21 cellular contexts compared by ENCODE assay signal in genomic region chr3:108538083-108538482, GRCh38. TPM values are rescaled to one million over a fixed set of nuclear protein-coding genes. Genes with fewer than 3 reads are reported as not detected.
DNase-seq lines count a peak whose midpoint lies in the region; ATAC-seq, FAIRE-seq and TF ChIP-seq lines count a peak whose summit lies in the region.
"Had no signal": no experiment of that assay in that cellular context is flagged by ENCODE, and none has a peak within 500 bp of the region (broad histone marks: within the 10 kb centered on the region; RNA-seq: fewer than 3 reads in every experiment).

No MANE protein-coding gene starts in this region.

- intact Hi-C loops in K562 (cut with micrococcal nuclease) (no loop called here), endothelial cell of umbilical vein (cut with micrococcal nuclease) (no loop called here), thyroid gland (cut with DNase I) (no loop called here)

- TF ChIP-seq POLR2A in A549 (IDR thresholded peaks at IDR 0.05; ENCODE audit: low read length) = no peak
- 0 out of 2 replicates have a peak, but pooled peaks have one; percentile 5 for TF ChIP-seq POLR2A in K562 (conservative IDR thresholded peaks at IDR 0.05)
- no peak for TF ChIP-seq POLR2A in endothelial cell of umbilical vein (IDR thresholded peaks at IDR 0.05; ENCODE audit: low read depth, low read length)
- TF ChIP-seq POLR2A in thyroid gland (IDR thresholded peaks at IDR 0.05) = no peak

- H3K4me1 Mint-ChIP-seq in naive thymus-derived CD8-positive, alpha-beta T cell = no peaks in the 10 kb centered on the region
- H3K4me1 Mint-ChIP-seq: CD4-positive, alpha-beta memory T cell had no signal

- H2AFZ ChIP-seq in Loucy (ENCODE audit: low read length) (no peak overlapping the region), K562 (ENCODE audit: low read depth, low read length) (no peak overlapping the region), endothelial cell of umbilical vein (ENCODE audit: low read depth, low read length) (no peak overlapping the region)
- H2AFZ ChIP-seq: GM23338 had no signal

- H3K9me2 ChIP-seq in Loucy (replicated peaks; ENCODE audit: low read depth, low read length) = no peaks in the 10 kb centered on the region

- BruUV-seq in K562 (replicated peaks; lab: Mats Ljungman, UMichigan) = TSS peak; percentile 13
- BruUV-seq in endothelial cell of umbilical vein (replicated peaks; lab: Mats Ljungman, UMichigan) = no TSS peak

- no peak for TF ChIP-seq EP300 in A549 (IDR thresholded peaks at IDR 0.05)
- no peak for TF ChIP-seq EP300 in K562 (IDR thresholded peaks at IDR 0.05; ENCODE audit: low read length)

- H3K9me3 Mint-ChIP-seq in naive thymus-derived CD8-positive, alpha-beta T cell = no peaks in the 10 kb centered on the region
- H3K9me3 Mint-ChIP-seq: GM23338, H9 had no signal

- no peak overlapping the region for H3K4me3 ChIP-seq in A549
- H3K4me3 ChIP-seq in Loucy (ENCODE audit: low read length, poor library complexity, severe bottlenecking) = no peak overlapping the region
- H3K4me3 ChIP-seq in K562 = no peak overlapping the region
- H3K4me3 ChIP-seq in endothelial cell of umbilical vein (replicated peaks in 1 of 3; ENCODE audit: insufficient read depth in 1 of 3, low read depth in 1 of 3, low read length in 3 of 3) = no peak overlapping the region
- H3K4me3 ChIP-seq in thyroid gland (replicated peaks in 1 of 3) = no peak overlapping the region
- H3K4me3 ChIP-seq: GM12878, GM23338 had no signal

- H3K9ac ChIP-seq in Loucy (ENCODE audit: low read depth, low read length, poor library complexity, severe bottlenecking) (no peak overlapping the region), K562 (ENCODE audit: insufficient read depth in 1 of 2, low read depth in 2 of 2, low read length in 2 of 2) (no peak overlapping the region), endothelial cell of umbilical vein (replicated peaks; ENCODE audit: extremely low read depth, insufficient read depth, low read length) (no peak overlapping the region)

- POLR2A ChIA-PET in A549 (lab: Yijun Ruan, JAX) (no interaction called here), K562 (lab: Yijun Ruan, JAX) (interaction anchor here (0.8 to 2.0 kb wide), 3 partner anchors 13 to 947 kb away, joined by 3 to 5 read pairs (median 4); no protein-coding TSS in a partner anchor), endothelial cell of umbilical vein (lab: Charles Lee) (no interaction called here)
- POLR2A ChIA-PET in naive thymus-derived CD8-positive, alpha-beta T cell (lab: Charles Lee) = no interaction called here

- CTCF ChIA-PET in A549 (lab: Yijun Ruan, JAX) = interaction anchor here (0.9 to 2.1 kb wide), 2 partner anchors 15 to 49 kb away, joined by 3 to 5 read pairs; no protein-coding TSS in a partner anchor
- CTCF ChIA-PET in K562 (lab: Yijun Ruan, JAX; ENCODE audit: low intra/inter-chr PET ratio) = no interaction called here
- CTCF ChIA-PET in endothelial cell of umbilical vein (lab: Charles Lee) = interaction anchor here (1.0 to 2.8 kb wide), 3 partner anchors 14 to 49 kb away, joined by 3 to 16 read pairs (median 4); no protein-coding TSS in a partner anchor

- H3K27me3 Mint-ChIP-seq in naive thymus-derived CD8-positive, alpha-beta T cell = peaks cover 0 to 3% (median 0%) of the 10 kb centered on the region in 5 donors
- H3K27me3 Mint-ChIP-seq: CD4-positive, alpha-beta memory T cell had no signal

- H3K4me2 ChIP-seq in A549 (no peak overlapping the region), Loucy (ENCODE audit: low read depth, low read length, poor library complexity, severe bottlenecking) (peak overlapping the region; percentile 42), K562 (ENCODE audit: insufficient read depth, low read length) (no peak overlapping the region), endothelial cell of umbilical vein (ENCODE audit: insufficient read depth, low read length) (peak overlapping the region; percentile 62)
- H3K4me2 ChIP-seq: GM23338 had no signal

- no peaks in the 10 kb centered on the region for H3K9me1 ChIP-seq in K562 (ENCODE audit: control insufficient read depth, insufficient read depth, low read length)
- H3K9me1 ChIP-seq in endothelial cell of umbilical vein (replicated peaks; ENCODE audit: control insufficient read depth, extremely low read depth, insufficient read depth, low read length) = no peaks in the 10 kb centered on the region

- whole genome bisulfite sequencing in A549 (ENCODE audit: missing lambda C conversion rate) = 88% methylated on average over 4 of the region's 4 CpGs
- WGBS in K562 (ENCODE audit: insufficient coverage, low coverage, missing lambda C conversion rate) = 43% methylated on average over 4 of the region's 4 CpGs
- WGBS in thyroid gland, 2 donors = 77 to 83% methylated on average over 4 of the region's 4 CpGs

- H3K27me3 ChIP-seq in Loucy (ENCODE audit: insufficient read depth, low read length, poor library complexity, severe bottlenecking) (no peaks in the 10 kb centered on the region), K562 (ENCODE audit: control insufficient read depth in 2 of 2, insufficient read depth in 2 of 2, low read length in 2 of 2) (no peaks in the 10 kb centered on the region), endothelial cell of umbilical vein (ENCODE audit: control insufficient read depth in 2 of 2, insufficient read depth in 2 of 2, low read length in 2 of 2) (no peaks in the 10 kb centered on the region), thyroid gland (no peaks in the 10 kb centered on the region)

- H3K4me3 Mint-ChIP-seq in naive thymus-derived CD8-positive, alpha-beta T cell = no peak overlapping the region
- H3K4me3 Mint-ChIP-seq: CD4-positive, alpha-beta memory T cell; GM23338; H9 had no signal

- no peak for ATAC-seq in A549
- ATAC-seq in K562 = no peak
- no peak for ATAC-seq in naive thymus-derived CD8-positive, alpha-beta T cell
- ATAC-seq: GM12878, GM23338, HCT116 had no signal

- H3K27ac Mint-ChIP-seq in naive thymus-derived CD8-positive, alpha-beta T cell = no peak overlapping the region
- H3K27ac Mint-ChIP-seq: CD4-positive, alpha-beta memory T cell; GM23338; H9 had no signal

- H3K79me2 ChIP-seq in Loucy (ENCODE audit: insufficient read depth, low read length) (no peaks in the 10 kb centered on the region), K562 (ENCODE audit: control insufficient read depth, insufficient read depth, low read length) (no peaks in the 10 kb centered on the region), endothelial cell of umbilical vein (ENCODE audit: control insufficient read depth, insufficient read depth, low read length) (no peaks in the 10 kb centered on the region)

- H3K4me1 ChIP-seq in A549 (no peaks in the 10 kb centered on the region), Loucy (ENCODE audit: insufficient read depth, low read length, poor library complexity, severe bottlenecking) (peaks cover 14% of the 10 kb centered on the region), K562 (replicated peaks in 1 of 2; ENCODE audit: control insufficient read depth in 2 of 2, insufficient read depth in 2 of 2, low read length in 2 of 2) (no peaks in the 10 kb centered on the region), endothelial cell of umbilical vein (ENCODE audit: control insufficient read depth, extremely low read depth, insufficient read depth, low read length) (peaks cover 17% of the 10 kb centered on the region), thyroid gland (no peaks in the 10 kb centered on the region)
- H3K4me1 ChIP-seq: Caco-2 had no signal

- dilution Hi-C loops in endothelial cell of umbilical vein (cut with MboI; ENCODE audit: extremely low pct_ligation_motif_present, low sequenced_read_pairs) = no loop called here

- H3F3A ChIP-seq in Loucy (ENCODE audit: low read depth) = no peaks in the 10 kb centered on the region

- H3K27ac ChIP-seq in A549 (no peak overlapping the region), K562 (ENCODE audit: extremely low read depth, low read depth, low read length) (no peak overlapping the region), endothelial cell of umbilical vein (ENCODE audit: insufficient read depth, low read depth, low read length) (no peak overlapping the region), thyroid gland (no peak overlapping the region)
- H3K27ac ChIP-seq: 22Rv1 had no signal

- in situ Hi-C loops in K562 (cut with MboI) = no loop called here

- peaks cover 0 to 2% (median 0%) of the 10 kb centered on the region in 3 donors for H3K36me3 Mint-ChIP-seq in naive thymus-derived CD8-positive, alpha-beta T cell
- H3K36me3 Mint-ChIP-seq: CD4-positive, alpha-beta memory T cell had no signal

- DNase-seq in A549 (ENCODE audit: low read depth in 1 of 2, low spot score in 1 of 2) = no peak
- DNase-seq in K562 (ENCODE audit: extremely low read depth in 1 of 4, low spot score in 3 of 4) = no peak
- DNase-seq in endothelial cell of umbilical vein (ENCODE audit: low read depth, low spot score) = peak; percentile 42
- no peak for DNase-seq in ecto neural progenitor cell (ENCODE audit: low spot score)
- no peak for DNase-seq in activated CD8-positive, alpha-beta memory T cell treated with anti-CD3 and anti-CD28 coated beads, Interleukin-2, amount 50 U/mL, for 48 hours
- DNase-seq in thyroid gland = no peak
- DNase-seq in naive thymus-derived CD8-positive, alpha-beta T cell = no peak
- DNase-seq: C1 segment of cervical spinal cord; Caco-2; CD4-positive, alpha-beta memory T cell; DMS153; DND-41; H9 had no signal

- peaks cover 1% of the 10 kb centered on the region; the same call in 1 of the 2 replicates for H3K36me3 ChIP-seq in Loucy (ENCODE audit: insufficient read depth, low read length)
- H3K36me3 ChIP-seq in K562 (ENCODE audit: control insufficient read depth, insufficient read depth, low read length) = no peaks in the 10 kb centered on the region
- no peaks in the 10 kb centered on the region for H3K36me3 ChIP-seq in endothelial cell of umbilical vein (ENCODE audit: control insufficient read depth in 2 of 2, extremely low read depth in 1 of 2, insufficient read depth in 2 of 2, low read length in 2 of 2)
- H3K36me3 ChIP-seq in thyroid gland = no peaks in the 10 kb centered on the region

- TF ChIP-seq CTCF in A549 (IDR thresholded peaks at IDR 0.05) (no peak), Loucy (conservative IDR thresholded peaks at IDR 0.05; ENCODE audit: low read length) (no peak), K562 (IDR thresholded peaks at IDR 0.05 in 2 of 3, conservative IDR thresholded peaks at IDR 0.05 in 1 of 3; ENCODE audit: insufficient read depth in 2 of 3, low read depth in 1 of 3, low read length in 3 of 3) (no peak), endothelial cell of umbilical vein (IDR thresholded peaks at IDR 0.05; ENCODE audit: extremely low read depth in 1 of 2, insufficient read depth in 1 of 2, low read depth in 1 of 2, low read length in 2 of 2) (no peak), thyroid gland (IDR thresholded peaks at IDR 0.05) (no peak)

- H3K9me3 ChIP-seq in A549 (no peaks in the 10 kb centered on the region), Loucy (ENCODE audit: insufficient read depth, low read depth, low read length) (no peaks in the 10 kb centered on the region), K562 (replicated peaks; ENCODE audit: control insufficient read depth, insufficient read depth, low read depth, low read length) (no peaks in the 10 kb centered on the region), endothelial cell of umbilical vein (replicated peaks; ENCODE audit: control insufficient read depth, insufficient read depth, low read length) (no peaks in the 10 kb centered on the region), thyroid gland (no peaks in the 10 kb centered on the region)
- H3K9me3 ChIP-seq: Caco-2 had no signal

- TF ChIP-seq RAD21 in A549 (conservative IDR thresholded peaks at IDR 0.05 in 1 of 2, IDR thresholded peaks at IDR 0.05 in 1 of 2) = no peak
- TF ChIP-seq RAD21 in K562 (CRISPR knock-in tag; conservative IDR thresholded peaks at IDR 0.05 in 1 of 2, IDR thresholded peaks at IDR 0.05 in 1 of 2) = no peak

- H4K20me1 ChIP-seq in Loucy (ENCODE audit: insufficient read depth, low read length, poor library complexity, severe bottlenecking) = no peaks in the 10 kb centered on the region
- no peaks in the 10 kb centered on the region for H4K20me1 ChIP-seq in K562 (replicated peaks; ENCODE audit: control insufficient read depth, insufficient read depth, low read length)
- no peaks in the 10 kb centered on the region for H4K20me1 ChIP-seq in endothelial cell of umbilical vein (replicated peaks; ENCODE audit: control insufficient read depth, extremely low read depth, insufficient read depth, low read length)

- FAIRE-seq in A549 (lab: Jason Lieb, UNC) (peak; percentile 23), K562 (lab: Jason Lieb, UNC) (no peak), endothelial cell of umbilical vein (lab: Jason Lieb, UNC) (peak; percentile 87)
- FAIRE-seq: A204.1, G401.6, GM19239 had no signal

RNA-seq across cellular contexts. Expression of gene MYH15, which starts 27.7 kb away (rescaled TPM):
- 0.29 and 0.39 TPM in 2 replicates for polyA plus RNA-seq in A549 (2011; rRNA removed)
- polyA plus RNA-seq in A549 (2012; cell fraction: cytosol; rRNA removed) = 0.01 and 0.04 TPM in 2 replicates
- 0.06 and 0.12 TPM in 2 replicates for polyA plus RNA-seq in A549 (2012; cell fraction: nucleus; rRNA removed)
- polyA plus RNA-seq in A549 (2017; fragmentation: RNase III; extraction: RNeasy Plus Mini Kit Qiagen cat#74134 plus additional on column Dnase treatment) = 0.81 to 2.4 TPM (median 1.7 TPM) in 3 replicates
- polyA minus RNA-seq in A549 (2011; rRNA and poly(A)+ RNA removed) = 0.17 and 0.19 TPM in 2 replicates
- total RNA-seq in K562 (2011; cell fraction: chromatin; rRNA removed; ENCODE audit: low replicate concordance) = 0.14 TPM in 1 of 2 replicates, not detected in the other
- not detected in 2 replicates for total RNA-seq in K562 (2011; cell fraction: nucleolus; rRNA removed)
- 0.15 TPM in 1 of 2 replicates, not detected in the other for total RNA-seq in K562 (2011; cell fraction: nucleoplasm; rRNA removed)
- 0.14 and 0.24 TPM in 2 replicates for total RNA-seq in K562 (2014; rRNA removed)
- total RNA-seq in K562 (2014; rRNA removed; fragmentation: Illumina TruSeq; extraction: Trizol) = 0.22 and 0.25 TPM in 2 replicates
- 0.08 and 0.11 TPM in 2 replicates for total RNA-seq in K562 (2015; rRNA removed; fragmentation: Illumina TruSeq; extraction: Trizol)
- 0.07 and 0.29 TPM in 2 replicates for total RNA-seq in K562 (2021)
- 0.03 and 0.04 TPM in 2 replicates for polyA plus RNA-seq in K562 (2011; rRNA removed)
- polyA plus RNA-seq in K562 (2011; cell fraction: cytosol; rRNA removed) = not detected in 2 replicates
- 0.03 and 0.06 TPM in 2 replicates for polyA plus RNA-seq in K562 (2011; cell fraction: nucleus; rRNA removed)
- polyA plus RNA-seq in K562 (2012) = 0.16 and 10.6 TPM in 2 replicates
- polyA plus RNA-seq in K562 (2014; fragmentation: Illumina TruSeq; extraction: Trizol) = 0.12 and 0.17 TPM in 2 replicates
- polyA plus RNA-seq in K562 (2014; fragmentation: Nextera tagmentation; extraction: Ambion mirVana) = under 1 TPM; 0.03 to 0.06 TPM
- polyA plus RNA-seq in K562 (2014; rRNA removed) = 0.08 and 0.19 TPM in 2 replicates
- 0.03 and 0.04 TPM in 2 replicates for polyA minus RNA-seq in K562 (2011; rRNA and poly(A)+ RNA removed)
- not detected in 2 replicates for polyA minus RNA-seq in K562 (2011; cell fraction: cytosol; rRNA and poly(A)+ RNA removed)
- under 0.01 and 0.11 TPM in 2 replicates for polyA minus RNA-seq in K562 (2011; cell fraction: nucleus; rRNA and poly(A)+ RNA removed)
- total RNA-seq in endothelial cell of umbilical vein = 0.14 and 0.27 TPM in 2 replicates
- polyA plus RNA-seq in endothelial cell of umbilical vein = not detected in 2 replicates
- 0.01 and 0.03 TPM in 2 replicates for polyA plus RNA-seq in endothelial cell of umbilical vein (2011; cell fraction: cytosol; rRNA removed)
- polyA plus RNA-seq in endothelial cell of umbilical vein (2011; cell fraction: nucleus; rRNA removed) = 0.14 and 0.26 TPM in 2 replicates
- 0.15 and 0.28 TPM in 2 replicates for polyA plus RNA-seq in endothelial cell of umbilical vein (2012)
- not detected in 2 replicates for polyA minus RNA-seq in endothelial cell of umbilical vein
- polyA minus RNA-seq in endothelial cell of umbilical vein (2011; cell fraction: cytosol; rRNA and poly(A)+ RNA removed) = not detected
- polyA minus RNA-seq in endothelial cell of umbilical vein (2011; cell fraction: nucleus; rRNA and poly(A)+ RNA removed) = 0.14 and 0.24 TPM in 2 replicates
- under 1 TPM in 3 of 4 donors, not detected in 1; 0.08 to 0.11 (median 0.10) TPM for total RNA-seq in thyroid gland
- total RNA-seq in naive thymus-derived CD8-positive, alpha-beta T cell = under 1 TPM; 0.05 to 0.47 TPM
- not detected for polyA plus RNA-seq in naive thymus-derived CD8-positive, alpha-beta T cell
- polyA plus RNA-seq: CD4-positive, alpha-beta memory T cell; GM23338 had no signal

RNA-seq across cellular contexts. Expression of gene CIP2A, which starts 51.2 kb away (rescaled TPM):
- polyA plus RNA-seq in A549 (2011; rRNA removed) (31.8 and 32.6 TPM in 2 replicates), A549 (2017; fragmentation: RNase III; extraction: RNeasy Plus Mini Kit Qiagen cat#74134 plus additional on column Dnase treatment) (29.3 to 33.0 TPM (median 30.7 TPM) in 3 replicates), K562 (2011; rRNA removed) (22.3 and 32.7 TPM in 2 replicates), K562 (2014; fragmentation: Illumina TruSeq; extraction: Trizol) (29.3 and 31.0 TPM in 2 replicates), K562 (2014; fragmentation: Nextera tagmentation; extraction: Ambion mirVana) (10 to 100 TPM; 10.5 to 17.9 TPM), K562 (2014; rRNA removed) (19.9 and 27.8 TPM in 2 replicates), endothelial cell of umbilical vein (6.2 and 9.4 TPM in 2 replicates)
- 21.1 and 22.9 TPM in 2 replicates for polyA plus RNA-seq in A549 (2012; cell fraction: cytosol; rRNA removed)
- 10.1 and 10.3 TPM in 2 replicates for polyA plus RNA-seq in A549 (2012; cell fraction: nucleus; rRNA removed)
- 34.4 and 59.2 TPM in 2 replicates for polyA minus RNA-seq in A549 (2011; rRNA and poly(A)+ RNA removed)
- 77.1 and 90.2 TPM in 2 replicates for total RNA-seq in K562 (2011; cell fraction: chromatin; rRNA removed; ENCODE audit: low replicate concordance)
- 19.5 and 30.4 TPM in 2 replicates for total RNA-seq in K562 (2011; cell fraction: nucleolus; rRNA removed)
- total RNA-seq in K562 (2011; cell fraction: nucleoplasm; rRNA removed) = 26.7 and 41.6 TPM in 2 replicates
- total RNA-seq in K562 (2014; rRNA removed) (22.4 and 41.7 TPM in 2 replicates), K562 (2014; rRNA removed; fragmentation: Illumina TruSeq; extraction: Trizol) (32.6 and 37.3 TPM in 2 replicates), K562 (2015; rRNA removed; fragmentation: Illumina TruSeq; extraction: Trizol) (28.4 and 31.7 TPM in 2 replicates), K562 (2021) (31.5 and 31.8 TPM in 2 replicates), endothelial cell of umbilical vein (28.7 and 33.7 TPM in 2 replicates), thyroid gland (1 to 10 TPM; 3.6 to 8.1 (median 3.8) TPM)
- 8.8 and 12.9 TPM in 2 replicates for polyA plus RNA-seq in K562 (2011; cell fraction: cytosol; rRNA removed)
- polyA plus RNA-seq in K562 (2011; cell fraction: nucleus; rRNA removed) = 68.6 and 92.8 TPM in 2 replicates
- polyA plus RNA-seq in K562 (2012) = 13.9 and 33.1 TPM in 2 replicates
- polyA minus RNA-seq in K562 (2011; rRNA and poly(A)+ RNA removed) = 110 and 121 TPM in 2 replicates
- 18.1 and 21.7 TPM in 2 replicates for polyA minus RNA-seq in K562 (2011; cell fraction: cytosol; rRNA and poly(A)+ RNA removed)
- 82.1 and 126 TPM in 2 replicates for polyA minus RNA-seq in K562 (2011; cell fraction: nucleus; rRNA and poly(A)+ RNA removed)
- polyA plus RNA-seq in endothelial cell of umbilical vein (2011; cell fraction: cytosol; rRNA removed) = 11.6 and 11.9 TPM in 2 replicates
- polyA plus RNA-seq in endothelial cell of umbilical vein (2011; cell fraction: nucleus; rRNA removed) = 24.6 and 29.6 TPM in 2 replicates
- 9.1 and 24.1 TPM in 2 replicates for polyA plus RNA-seq in endothelial cell of umbilical vein (2012)
- 41.9 and 58.0 TPM in 2 replicates for polyA minus RNA-seq in endothelial cell of umbilical vein
- 13.5 TPM for polyA minus RNA-seq in endothelial cell of umbilical vein (2011; cell fraction: cytosol; rRNA and poly(A)+ RNA removed)
- 50.3 and 93.8 TPM in 2 replicates for polyA minus RNA-seq in endothelial cell of umbilical vein (2011; cell fraction: nucleus; rRNA and poly(A)+ RNA removed)
- 1 to 10 TPM; 4.8 to 7.8 TPM for total RNA-seq in naive thymus-derived CD8-positive, alpha-beta T cell
- 1 to 10 TPM; 1.7 to 2.9 (median 1.9) TPM for polyA plus RNA-seq in naive thymus-derived CD8-positive, alpha-beta T cell

RNA-seq across cellular contexts. Expression of gene DZIP3, which starts 51.4 kb away (rescaled TPM):
- 15.6 and 22.2 TPM in 2 replicates for polyA plus RNA-seq in A549 (2011; rRNA removed)
- polyA plus RNA-seq in A549 (2012; cell fraction: cytosol; rRNA removed) = 3.0 and 3.1 TPM in 2 replicates
- polyA plus RNA-seq in A549 (2012; cell fraction: nucleus; rRNA removed) = 4.4 and 6.0 TPM in 2 replicates
- 8.1 to 10.1 TPM (median 9.1 TPM) in 3 replicates for polyA plus RNA-seq in A549 (2017; fragmentation: RNase III; extraction: RNeasy Plus Mini Kit Qiagen cat#74134 plus additional on column Dnase treatment)
- 6.7 and 8.3 TPM in 2 replicates for polyA minus RNA-seq in A549 (2011; rRNA and poly(A)+ RNA removed)
- total RNA-seq in K562 (2011; cell fraction: chromatin; rRNA removed; ENCODE audit: low replicate concordance) = 4.1 and 23.9 TPM in 2 replicates
- total RNA-seq in K562 (2011; cell fraction: nucleolus; rRNA removed) = 1.8 and 3.8 TPM in 2 replicates
- total RNA-seq in K562 (2011; cell fraction: nucleoplasm; rRNA removed) = 5.4 and 6.3 TPM in 2 replicates
- total RNA-seq in K562 (2014; rRNA removed) = 3.2 and 3.5 TPM in 2 replicates
- 7.5 and 7.9 TPM in 2 replicates for total RNA-seq in K562 (2014; rRNA removed; fragmentation: Illumina TruSeq; extraction: Trizol)
- 6.3 and 7.3 TPM in 2 replicates for total RNA-seq in K562 (2015; rRNA removed; fragmentation: Illumina TruSeq; extraction: Trizol)
- 6.1 and 6.3 TPM in 2 replicates for total RNA-seq in K562 (2021)
- polyA plus RNA-seq in K562 (2011; rRNA removed) = 7.9 and 9.7 TPM in 2 replicates
- polyA plus RNA-seq in K562 (2011; cell fraction: cytosol; rRNA removed) = 1.3 and 2.2 TPM in 2 replicates
- polyA plus RNA-seq in K562 (2011; cell fraction: nucleus; rRNA removed) = 13.7 and 17.2 TPM in 2 replicates
- 4.8 and 5.1 TPM in 2 replicates for polyA plus RNA-seq in K562 (2012)
- 5.5 and 5.7 TPM in 2 replicates for polyA plus RNA-seq in K562 (2014; fragmentation: Illumina TruSeq; extraction: Trizol)
- polyA plus RNA-seq in K562 (2014; fragmentation: Nextera tagmentation; extraction: Ambion mirVana) = 1 to 10 TPM; 4.4 to 5.2 TPM
- polyA plus RNA-seq in K562 (2014; rRNA removed) = 5.0 TPM in 2 replicates
- polyA minus RNA-seq in K562 (2011; rRNA and poly(A)+ RNA removed) = 11.7 and 12.5 TPM in 2 replicates
- polyA minus RNA-seq in K562 (2011; cell fraction: cytosol; rRNA and poly(A)+ RNA removed) = 2.8 TPM in 2 replicates
- polyA minus RNA-seq in K562 (2011; cell fraction: nucleus; rRNA and poly(A)+ RNA removed) = 8.2 and 15.1 TPM in 2 replicates
- 6.5 and 7.1 TPM in 2 replicates for total RNA-seq in endothelial cell of umbilical vein
- 1.6 and 1.9 TPM in 2 replicates for polyA plus RNA-seq in endothelial cell of umbilical vein
- polyA plus RNA-seq in endothelial cell of umbilical vein (2011; cell fraction: cytosol; rRNA removed) = 2.3 and 2.5 TPM in 2 replicates
- 9.3 and 11.8 TPM in 2 replicates for polyA plus RNA-seq in endothelial cell of umbilical vein (2011; cell fraction: nucleus; rRNA removed)
- polyA plus RNA-seq in endothelial cell of umbilical vein (2012) = 3.2 and 4.6 TPM in 2 replicates
- 2.9 and 5.3 TPM in 2 replicates for polyA minus RNA-seq in endothelial cell of umbilical vein
- polyA minus RNA-seq in endothelial cell of umbilical vein (2011; cell fraction: cytosol; rRNA and poly(A)+ RNA removed) = 1.1 TPM
- 6.2 and 10.8 TPM in 2 replicates for polyA minus RNA-seq in endothelial cell of umbilical vein (2011; cell fraction: nucleus; rRNA and poly(A)+ RNA removed)
- total RNA-seq in thyroid gland = 10 to 100 TPM; 11.2 to 23.2 (median 18.7) TPM
- total RNA-seq in naive thymus-derived CD8-positive, alpha-beta T cell = 10 to 100 TPM; 15.6 to 18.5 TPM
- polyA plus RNA-seq in naive thymus-derived CD8-positive, alpha-beta T cell = 10 to 100 TPM in 2 of 3 donors, 1 to 10 TPM in 1; 8.9 to 22.5 (median 15.8) TPM

Comparison
In these comparisons a context has a peak if more than half of its experiments do, and no peak if none do; other contexts are left out.
1. H3K4me2 ChIP-seq: peak in Loucy (single experiment) and endothelial cell of umbilical vein (single experiment); none in A549 (single experiment) and K562 (single experiment).
2. Of the 35 proteins assayed by ChIP-seq in both K562 and A549: peak only in K562: POLR2A; only in A549: none; in both: none; in neither: 34.